Comparison of ENCODE assay signal across 30 cellular contexts in the genomic region with DNA sequence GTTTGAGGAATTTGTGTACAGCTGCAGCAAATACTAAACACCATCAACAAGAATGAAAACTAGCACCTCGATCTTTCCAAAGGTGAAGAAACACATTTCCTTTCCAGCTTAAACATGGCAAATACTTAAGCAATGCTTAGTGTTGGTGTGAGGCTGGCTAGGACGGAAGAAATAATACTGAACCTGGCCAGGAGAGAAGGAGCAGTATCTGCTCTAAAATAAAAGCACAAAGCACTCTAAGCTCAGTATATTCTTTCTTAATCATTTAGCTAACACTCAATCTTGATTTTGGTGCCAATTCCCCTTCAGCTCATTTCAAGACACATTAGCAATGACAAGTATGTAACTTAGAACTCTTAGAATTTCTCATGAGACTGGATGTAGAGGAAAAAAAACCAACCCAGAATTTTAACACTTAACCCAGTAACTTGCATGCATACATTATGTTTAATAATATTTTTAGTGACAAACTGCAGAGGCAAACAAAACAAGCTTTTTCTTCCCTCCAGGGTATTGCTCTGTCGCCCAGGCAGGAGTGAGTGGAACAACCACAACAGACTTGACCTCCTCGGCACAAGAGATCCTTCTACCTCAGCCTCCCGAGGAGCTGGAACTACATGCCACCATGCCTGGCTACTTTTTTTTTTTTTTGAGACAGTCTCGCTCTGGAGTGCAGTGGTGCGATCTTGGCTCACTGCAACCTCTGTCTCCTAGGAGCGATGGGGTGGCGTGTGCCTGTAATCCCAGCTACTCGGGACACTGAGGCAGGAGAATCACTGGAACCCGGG.
"Had no signal": no experiment of that assay in that cellular context is flagged by ENCODE, and none has a peak within 500 bp of the region (broad histone marks: within the 10 kb centered on the region; RNA-seq: fewer than 3 reads in every experiment).

No MANE protein-coding gene starts in this region.

- H3K36me3 ChIP-seq: prostate gland had no signal

- H3K27me3 Mint-ChIP-seq: activated CD4-positive, alpha-beta T cell treated with anti-CD3 and anti-CD28 coated beads for 36 hours; effector memory CD8-positive, alpha-beta T cell; naive thymus-derived CD4-positive, alpha-beta T cell; stimulated activated naive CD8-positive, alpha-beta T cell treated with anti-CD3 and anti-CD28 coated beads, Interleukin-15, amount 100 ng/mL, for 72 hours had no signal

- DNase-seq: activated CD4-positive, alpha-beta T cell treated with anti-CD3 and anti-CD28 coated beads for 36 hours; activated CD4-positive, alpha-beta T cell treated with anti-CD3 and anti-CD28 coated beads, Interleukin-2, amount 50 U/mL, for 4 hours; activated CD4-positive, CD25-positive, alpha-beta regulatory T cell; activated gamma-delta T cell treated with Interleukin-2 at 50 U/mL for 16 hours; activated naive CD4-positive, alpha-beta T cell treated with anti-CD3 and anti-CD28 coated beads, Interleukin-2, amount 50 U/mL, for 16 hours; activated T-cell treated with anti-CD3 and anti-CD28 coated beads for 4 hours; amniotic stem cell; brain microvascular endothelial cell; cortex of kidney; effector memory CD8-positive, alpha-beta T cell; erythroblast; foreskin fibroblast; heart left ventricle; hypothalamus; kidney glomerular epithelial cell; mammary epithelial cell; naive thymus-derived CD4-positive, alpha-beta T cell; nucleus accumbens; pancreas; retina; small intestine; stimulated activated CD4-positive, alpha-beta T cell treated with anti-CD3 and anti-CD28 coated beads, Interleukin-4, amount 100 ng/mL, for 24 hours; stimulated activated naive CD8-positive, alpha-beta T cell treated with anti-CD3 and anti-CD28 coated beads, Interleukin-15, amount 100 ng/mL, for 72 hours; thyroid gland had no signal

- H3K9me3 Mint-ChIP-seq: activated T-helper 1 cell treated with anti-CD3 and anti-CD28 coated beads, Interleukin-12 subunit alpha, Interleukin-12 subunit beta, Interleukin-2, Interleukin-4 antibody, amounts not matched to agents 30 ng/mL and 10 ng/mL and 1 ng/mL, durations not matched to agents 14 hours and 24 hours and 36 hours; effector memory CD8-positive, alpha-beta T cell; mesothelial cell of epicardium; naive thymus-derived CD4-positive, alpha-beta T cell; stimulated activated effector memory CD8-positive, alpha-beta T cell treated with anti-CD3 and anti-CD28 coated beads, Interleukin-12 subunit alpha, Interleukin-12 subunit beta, amount 100 ng/mL, for 72 hours; stimulated activated naive CD8-positive, alpha-beta T cell treated with anti-CD3 and anti-CD28 coated beads, Interleukin-15, amount 100 ng/mL, for 72 hours had no signal

- H3K27ac Mint-ChIP-seq: activated T-helper 1 cell treated with anti-CD3 and anti-CD28 coated beads, Interleukin-12 subunit alpha, Interleukin-12 subunit beta, Interleukin-2, Interleukin-4 antibody, amounts not matched to agents 30 ng/mL and 10 ng/mL and 1 ng/mL, durations not matched to agents 14 hours and 24 hours and 36 hours; mesothelial cell of epicardium; stimulated activated effector memory CD8-positive, alpha-beta T cell treated with anti-CD3 and anti-CD28 coated beads, Interleukin-12 subunit alpha, Interleukin-12 subunit beta, amount 100 ng/mL, for 72 hours; stimulated activated naive CD8-positive, alpha-beta T cell treated with anti-CD3 and anti-CD28 coated beads, Interleukin-15, amount 100 ng/mL, for 72 hours had no signal

- H3K9me3 ChIP-seq: heart left ventricle, pancreas, prostate gland, thyroid gland had no signal

- H3K27ac ChIP-seq: brain microvascular endothelial cell, pancreas, prostate gland, thyroid gland had no signal

- H3K4me1 ChIP-seq: pancreas, prostate gland, thyroid gland had no signal

- H3K4me3 Mint-ChIP-seq: activated CD4-positive, alpha-beta T cell treated with anti-CD3 and anti-CD28 coated beads for 36 hours; activated T-helper 1 cell treated with anti-CD3 and anti-CD28 coated beads, Interleukin-12 subunit alpha, Interleukin-12 subunit beta, Interleukin-2, Interleukin-4 antibody, amounts not matched to agents 30 ng/mL and 10 ng/mL and 1 ng/mL, durations not matched to agents 14 hours and 24 hours and 36 hours; effector memory CD8-positive, alpha-beta T cell; mesothelial cell of epicardium; naive thymus-derived CD4-positive, alpha-beta T cell; stimulated activated effector memory CD8-positive, alpha-beta T cell treated with anti-CD3 and anti-CD28 coated beads, Interleukin-12 subunit alpha, Interleukin-12 subunit beta, amount 100 ng/mL, for 72 hours; stimulated activated naive CD8-positive, alpha-beta T cell treated with anti-CD3 and anti-CD28 coated beads, Interleukin-15, amount 100 ng/mL, for 72 hours had no signal

- H3K27me3 ChIP-seq: brain microvascular endothelial cell, heart left ventricle, pancreas, thyroid gland had no signal

- ATAC-seq: activated CD4-positive, alpha-beta T cell treated with anti-CD3 and anti-CD28 coated beads for 36 hours; effector memory CD8-positive, alpha-beta T cell; heart left ventricle; left lobe of liver; naive thymus-derived CD4-positive, alpha-beta T cell; pancreas; sciatic nerve; stimulated activated effector memory CD8-positive, alpha-beta T cell treated with anti-CD3 and anti-CD28 coated beads, Interleukin-12 subunit alpha, Interleukin-12 subunit beta, amount 100 ng/mL, for 72 hours; stimulated activated naive CD8-positive, alpha-beta T cell treated with anti-CD3 and anti-CD28 coated beads, Interleukin-15, amount 100 ng/mL, for 72 hours had no signal

- H3K4me1 Mint-ChIP-seq: activated CD4-positive, alpha-beta T cell treated with anti-CD3 and anti-CD28 coated beads for 36 hours; mesothelial cell of epicardium; stimulated activated effector memory CD8-positive, alpha-beta T cell treated with anti-CD3 and anti-CD28 coated beads, Interleukin-12 subunit alpha, Interleukin-12 subunit beta, amount 100 ng/mL, for 72 hours; stimulated activated naive CD8-positive, alpha-beta T cell treated with anti-CD3 and anti-CD28 coated beads, Interleukin-15, amount 100 ng/mL, for 72 hours had no signal

- H3K4me3 ChIP-seq: heart left ventricle, pancreas, prostate gland, thyroid gland had no signal
